2 cellular contexts compared by ENCODE assay signal in the genomic region with DNA sequence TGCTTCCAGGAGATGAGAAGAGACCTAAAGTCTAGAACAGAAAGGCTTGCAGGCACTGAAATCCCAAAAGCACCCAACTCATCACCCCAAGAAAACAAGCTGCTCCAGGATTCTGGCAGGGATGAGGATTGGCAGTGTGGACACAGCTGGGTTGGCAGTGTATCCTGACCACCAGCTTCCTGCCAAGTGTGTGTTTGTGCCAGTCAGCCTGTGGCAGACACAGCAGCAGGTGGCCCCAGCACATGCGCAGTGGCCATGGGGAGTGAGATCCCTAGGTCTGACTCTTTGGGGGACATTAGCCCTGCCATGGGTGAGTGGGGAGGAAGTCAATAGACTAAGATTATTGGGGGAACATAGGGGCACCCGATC.
A peak's percentile ranks its signal among the peaks of the same experiment; 100 is the strongest.
TF ChIP-seq lines count a peak whose summit lies in the region.

No MANE protein-coding gene starts in this region.

TF ChIP-seq in HEK293, 187 proteins besides CTCF, POLR2A, EP300 and RAD21:
- TF ChIP-seq ZNF19 (tag by site-specific recombination; IDR thresholded peaks at IDR 0.05; ENCODE audit: low read depth) (no peak), SCRT2 (tag by site-specific recombination; IDR thresholded peaks at IDR 0.05) (peak; percentile 34; the same call in 1 of the 2 replicates)

TF ChIP-seq in HepG2, 621 proteins besides CTCF, POLR2A, EP300 and RAD21:
- TF ChIP-seq JUNB (CRISPR knock-in tag; IDR thresholded peaks at IDR 0.05; ENCODE audit: borderline replicate concordance) (no peak), BCL6 (CRISPR knock-in tag; IDR thresholded peaks at IDR 0.05) (no peak), BHLHE40 (IDR thresholded peaks at IDR 0.05; ENCODE audit: low read length) (no peak), MTF2 (CRISPR knock-in tag; IDR thresholded peaks at IDR 0.05; ENCODE audit: borderline replicate concordance) (no peak), MTA1 (CRISPR knock-in tag; IDR thresholded peaks at IDR 0.05; ENCODE audit: borderline replicate concordance) (no peak), ZNF264 (CRISPR knock-in tag; IDR thresholded peaks at IDR 0.05) (no peak), ZNF446 (CRISPR knock-in tag; IDR thresholded peaks at IDR 0.05) (no peak), MIER2 (CRISPR knock-in tag; IDR thresholded peaks at IDR 0.05) (no peak), CREM (IDR thresholded peaks at IDR 0.05) (no peak), CREM (CRISPR knock-in tag; IDR thresholded peaks at IDR 0.05) (no peak), REXO4 (CRISPR knock-in tag; IDR thresholded peaks at IDR 0.05; ENCODE audit: borderline replicate concordance) (no peak), ZNF746 (CRISPR knock-in tag; IDR thresholded peaks at IDR 0.05) (no peak), HOXA5 (CRISPR knock-in tag; IDR thresholded peaks at IDR 0.05) (no peak)
- TF ChIP-seq, protein P1, sequence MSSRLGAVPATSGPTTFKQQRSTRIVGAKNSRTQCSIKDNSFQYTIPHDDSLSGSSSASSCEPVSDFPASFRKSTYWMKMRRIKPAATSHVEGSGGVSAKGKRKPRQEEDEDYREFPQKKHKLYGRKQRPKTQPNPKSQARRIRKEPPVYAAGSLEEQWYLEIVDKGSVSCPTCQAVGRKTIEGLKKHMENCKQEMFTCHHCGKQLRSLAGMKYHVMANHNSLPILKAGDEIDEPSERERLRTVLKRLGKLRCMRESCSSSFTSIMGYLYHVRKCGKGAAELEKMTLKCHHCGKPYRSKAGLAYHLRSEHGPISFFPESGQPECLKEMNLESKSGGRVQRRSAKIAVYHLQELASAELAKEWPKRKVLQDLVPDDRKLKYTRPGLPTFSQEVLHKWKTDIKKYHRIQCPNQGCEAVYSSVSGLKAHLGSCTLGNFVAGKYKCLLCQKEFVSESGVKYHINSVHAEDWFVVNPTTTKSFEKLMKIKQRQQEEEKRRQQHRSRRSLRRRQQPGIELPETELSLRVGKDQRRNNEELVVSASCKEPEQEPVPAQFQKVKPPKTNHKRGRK (CRISPR knock-in tag; IDR thresholded peaks at IDR 0.05), result no peak
- TF ChIP-seq, protein P2, sequence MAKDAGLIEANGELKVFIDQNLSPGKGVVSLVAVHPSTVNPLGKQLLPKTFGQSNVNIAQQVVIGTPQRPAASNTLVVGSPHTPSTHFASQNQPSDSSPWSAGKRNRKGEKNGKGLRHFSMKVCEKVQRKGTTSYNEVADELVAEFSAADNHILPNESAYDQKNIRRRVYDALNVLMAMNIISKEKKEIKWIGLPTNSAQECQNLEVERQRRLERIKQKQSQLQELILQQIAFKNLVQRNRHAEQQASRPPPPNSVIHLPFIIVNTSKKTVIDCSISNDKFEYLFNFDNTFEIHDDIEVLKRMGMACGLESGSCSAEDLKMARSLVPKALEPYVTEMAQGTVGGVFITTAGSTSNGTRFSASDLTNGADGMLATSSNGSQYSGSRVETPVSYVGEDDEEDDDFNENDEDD (CRISPR knock-in tag; IDR thresholded peaks at IDR 0.05; ENCODE audit: borderline replicate concordance), result no peak
- TF ChIP-seq, protein P3, sequence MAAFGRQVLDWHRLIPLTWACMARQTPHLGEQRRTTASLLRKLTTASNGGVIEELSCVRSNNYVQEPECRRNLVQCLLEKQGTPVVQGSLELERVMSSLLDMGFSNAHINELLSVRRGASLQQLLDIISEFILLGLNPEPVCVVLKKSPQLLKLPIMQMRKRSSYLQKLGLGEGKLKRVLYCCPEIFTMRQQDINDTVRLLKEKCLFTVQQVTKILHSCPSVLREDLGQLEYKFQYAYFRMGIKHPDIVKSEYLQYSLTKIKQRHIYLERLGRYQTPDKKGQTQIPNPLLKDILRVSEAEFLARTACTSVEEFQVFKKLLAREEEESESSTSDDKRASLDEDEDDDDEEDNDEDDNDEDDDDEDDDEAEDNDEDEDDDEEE (CRISPR knock-in tag; IDR thresholded peaks at IDR 0.05), result no peak
- TF ChIP-seq, protein P4, sequence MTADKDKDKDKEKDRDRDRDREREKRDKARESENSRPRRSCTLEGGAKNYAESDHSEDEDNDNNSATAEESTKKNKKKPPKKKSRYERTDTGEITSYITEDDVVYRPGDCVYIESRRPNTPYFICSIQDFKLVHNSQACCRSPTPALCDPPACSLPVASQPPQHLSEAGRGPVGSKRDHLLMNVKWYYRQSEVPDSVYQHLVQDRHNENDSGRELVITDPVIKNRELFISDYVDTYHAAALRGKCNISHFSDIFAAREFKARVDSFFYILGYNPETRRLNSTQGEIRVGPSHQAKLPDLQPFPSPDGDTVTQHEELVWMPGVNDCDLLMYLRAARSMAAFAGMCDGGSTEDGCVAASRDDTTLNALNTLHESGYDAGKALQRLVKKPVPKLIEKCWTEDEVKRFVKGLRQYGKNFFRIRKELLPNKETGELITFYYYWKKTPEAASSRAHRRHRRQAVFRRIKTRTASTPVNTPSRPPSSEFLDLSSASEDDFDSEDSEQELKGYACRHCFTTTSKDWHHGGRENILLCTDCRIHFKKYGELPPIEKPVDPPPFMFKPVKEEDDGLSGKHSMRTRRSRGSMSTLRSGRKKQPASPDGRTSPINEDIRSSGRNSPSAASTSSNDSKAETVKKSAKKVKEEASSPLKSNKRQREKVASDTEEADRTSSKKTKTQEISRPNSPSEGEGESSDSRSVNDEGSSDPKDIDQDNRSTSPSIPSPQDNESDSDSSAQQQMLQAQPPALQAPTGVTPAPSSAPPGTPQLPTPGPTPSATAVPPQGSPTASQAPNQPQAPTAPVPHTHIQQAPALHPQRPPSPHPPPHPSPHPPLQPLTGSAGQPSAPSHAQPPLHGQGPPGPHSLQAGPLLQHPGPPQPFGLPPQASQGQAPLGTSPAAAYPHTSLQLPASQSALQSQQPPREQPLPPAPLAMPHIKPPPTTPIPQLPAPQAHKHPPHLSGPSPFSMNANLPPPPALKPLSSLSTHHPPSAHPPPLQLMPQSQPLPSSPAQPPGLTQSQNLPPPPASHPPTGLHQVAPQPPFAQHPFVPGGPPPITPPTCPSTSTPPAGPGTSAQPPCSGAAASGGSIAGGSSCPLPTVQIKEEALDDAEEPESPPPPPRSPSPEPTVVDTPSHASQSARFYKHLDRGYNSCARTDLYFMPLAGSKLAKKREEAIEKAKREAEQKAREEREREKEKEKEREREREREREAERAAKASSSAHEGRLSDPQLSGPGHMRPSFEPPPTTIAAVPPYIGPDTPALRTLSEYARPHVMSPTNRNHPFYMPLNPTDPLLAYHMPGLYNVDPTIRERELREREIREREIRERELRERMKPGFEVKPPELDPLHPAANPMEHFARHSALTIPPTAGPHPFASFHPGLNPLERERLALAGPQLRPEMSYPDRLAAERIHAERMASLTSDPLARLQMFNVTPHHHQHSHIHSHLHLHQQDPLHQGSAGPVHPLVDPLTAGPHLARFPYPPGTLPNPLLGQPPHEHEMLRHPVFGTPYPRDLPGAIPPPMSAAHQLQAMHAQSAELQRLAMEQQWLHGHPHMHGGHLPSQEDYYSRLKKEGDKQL (CRISPR knock-in tag; IDR thresholded peaks at IDR 0.05; ENCODE audit: low read depth), result no peak
- TF ChIP-seq, protein P5, sequence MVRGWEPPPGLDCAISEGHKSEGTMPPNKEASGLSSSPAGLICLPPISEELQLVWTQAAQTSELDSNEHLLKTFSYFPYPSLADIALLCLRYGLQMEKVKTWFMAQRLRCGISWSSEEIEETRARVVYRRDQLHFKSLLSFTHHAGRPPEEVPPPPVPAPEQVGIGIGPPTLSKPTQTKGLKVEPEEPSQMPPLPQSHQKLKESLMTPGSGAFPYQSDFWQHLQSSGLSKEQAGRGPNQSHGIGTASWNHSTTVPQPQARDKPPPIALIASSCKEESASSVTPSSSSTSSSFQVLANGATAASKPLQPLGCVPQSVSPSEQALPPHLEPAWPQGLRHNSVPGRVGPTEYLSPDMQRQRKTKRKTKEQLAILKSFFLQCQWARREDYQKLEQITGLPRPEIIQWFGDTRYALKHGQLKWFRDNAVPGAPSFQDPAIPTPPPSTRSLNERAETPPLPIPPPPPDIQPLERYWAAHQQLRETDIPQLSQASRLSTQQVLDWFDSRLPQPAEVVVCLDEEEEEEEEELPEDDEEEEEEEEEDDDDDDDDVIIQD (CRISPR knock-in tag; IDR thresholded peaks at IDR 0.05; ENCODE audit: low read depth), result no peak
